Comparison of ENCODE assay signal across 2 cellular contexts in the genomic region with DNA sequence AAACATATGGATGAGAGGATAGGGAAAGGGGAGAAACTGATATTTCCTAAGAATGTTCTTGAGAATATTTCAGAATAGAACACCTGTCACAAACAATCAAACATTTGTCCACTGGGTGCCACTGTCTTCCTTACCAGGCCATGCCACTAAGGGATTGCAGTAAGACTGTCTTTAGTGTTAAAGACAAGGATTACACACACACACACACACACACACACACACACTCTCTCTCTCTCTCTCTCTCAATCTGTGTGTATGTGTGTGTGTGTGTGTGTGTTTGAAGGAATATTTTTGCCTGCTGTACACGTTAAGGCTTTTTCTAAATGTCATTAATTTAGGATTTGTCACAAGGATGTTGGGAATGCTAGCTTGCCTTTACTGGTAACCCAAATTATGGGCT.
TF ChIP-seq lines count a peak whose summit lies in the region.

No MANE protein-coding gene starts in this region.

TF ChIP-seq in Ishikawa, 13 proteins besides CTCF, POLR2A, EP300 and RAD21 (continued from another document):
- TF ChIP-seq, protein P1, sequence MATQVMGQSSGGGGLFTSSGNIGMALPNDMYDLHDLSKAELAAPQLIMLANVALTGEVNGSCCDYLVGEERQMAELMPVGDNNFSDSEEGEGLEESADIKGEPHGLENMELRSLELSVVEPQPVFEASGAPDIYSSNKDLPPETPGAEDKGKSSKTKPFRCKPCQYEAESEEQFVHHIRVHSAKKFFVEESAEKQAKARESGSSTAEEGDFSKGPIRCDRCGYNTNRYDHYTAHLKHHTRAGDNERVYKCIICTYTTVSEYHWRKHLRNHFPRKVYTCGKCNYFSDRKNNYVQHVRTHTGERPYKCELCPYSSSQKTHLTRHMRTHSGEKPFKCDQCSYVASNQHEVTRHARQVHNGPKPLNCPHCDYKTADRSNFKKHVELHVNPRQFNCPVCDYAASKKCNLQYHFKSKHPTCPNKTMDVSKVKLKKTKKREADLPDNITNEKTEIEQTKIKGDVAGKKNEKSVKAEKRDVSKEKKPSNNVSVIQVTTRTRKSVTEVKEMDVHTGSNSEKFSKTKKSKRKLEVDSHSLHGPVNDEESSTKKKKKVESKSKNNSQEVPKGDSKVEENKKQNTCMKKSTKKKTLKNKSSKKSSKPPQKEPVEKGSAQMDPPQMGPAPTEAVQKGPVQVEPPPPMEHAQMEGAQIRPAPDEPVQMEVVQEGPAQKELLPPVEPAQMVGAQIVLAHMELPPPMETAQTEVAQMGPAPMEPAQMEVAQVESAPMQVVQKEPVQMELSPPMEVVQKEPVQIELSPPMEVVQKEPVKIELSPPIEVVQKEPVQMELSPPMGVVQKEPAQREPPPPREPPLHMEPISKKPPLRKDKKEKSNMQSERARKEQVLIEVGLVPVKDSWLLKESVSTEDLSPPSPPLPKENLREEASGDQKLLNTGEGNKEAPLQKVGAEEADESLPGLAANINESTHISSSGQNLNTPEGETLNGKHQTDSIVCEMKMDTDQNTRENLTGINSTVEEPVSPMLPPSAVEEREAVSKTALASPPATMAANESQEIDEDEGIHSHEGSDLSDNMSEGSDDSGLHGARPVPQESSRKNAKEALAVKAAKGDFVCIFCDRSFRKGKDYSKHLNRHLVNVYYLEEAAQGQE (IDR thresholded peaks at IDR 0.05; ENCODE audit: low read depth), result no peak
- no peak for TF ChIP-seq YY1 (IDR thresholded peaks at IDR 0.05; ENCODE audit: low read depth)
- no peak for TF ChIP-seq FOXM1 (IDR thresholded peaks at IDR 0.05; ENCODE audit: borderline replicate concordance, low read depth)
- no peak for TF ChIP-seq ZBTB7A (IDR thresholded peaks at IDR 0.05; ENCODE audit: low read depth)
- no peak for TF ChIP-seq TAF1 (IDR thresholded peaks at IDR 0.05; ENCODE audit: low read depth)
TF ChIP-seq in Ishikawa: peak in this region for 0.

TF ChIP-seq in WTC11, 78 proteins besides CTCF, POLR2A, EP300 and RAD21 (continued from another document):
- TF ChIP-seq, protein P2, sequence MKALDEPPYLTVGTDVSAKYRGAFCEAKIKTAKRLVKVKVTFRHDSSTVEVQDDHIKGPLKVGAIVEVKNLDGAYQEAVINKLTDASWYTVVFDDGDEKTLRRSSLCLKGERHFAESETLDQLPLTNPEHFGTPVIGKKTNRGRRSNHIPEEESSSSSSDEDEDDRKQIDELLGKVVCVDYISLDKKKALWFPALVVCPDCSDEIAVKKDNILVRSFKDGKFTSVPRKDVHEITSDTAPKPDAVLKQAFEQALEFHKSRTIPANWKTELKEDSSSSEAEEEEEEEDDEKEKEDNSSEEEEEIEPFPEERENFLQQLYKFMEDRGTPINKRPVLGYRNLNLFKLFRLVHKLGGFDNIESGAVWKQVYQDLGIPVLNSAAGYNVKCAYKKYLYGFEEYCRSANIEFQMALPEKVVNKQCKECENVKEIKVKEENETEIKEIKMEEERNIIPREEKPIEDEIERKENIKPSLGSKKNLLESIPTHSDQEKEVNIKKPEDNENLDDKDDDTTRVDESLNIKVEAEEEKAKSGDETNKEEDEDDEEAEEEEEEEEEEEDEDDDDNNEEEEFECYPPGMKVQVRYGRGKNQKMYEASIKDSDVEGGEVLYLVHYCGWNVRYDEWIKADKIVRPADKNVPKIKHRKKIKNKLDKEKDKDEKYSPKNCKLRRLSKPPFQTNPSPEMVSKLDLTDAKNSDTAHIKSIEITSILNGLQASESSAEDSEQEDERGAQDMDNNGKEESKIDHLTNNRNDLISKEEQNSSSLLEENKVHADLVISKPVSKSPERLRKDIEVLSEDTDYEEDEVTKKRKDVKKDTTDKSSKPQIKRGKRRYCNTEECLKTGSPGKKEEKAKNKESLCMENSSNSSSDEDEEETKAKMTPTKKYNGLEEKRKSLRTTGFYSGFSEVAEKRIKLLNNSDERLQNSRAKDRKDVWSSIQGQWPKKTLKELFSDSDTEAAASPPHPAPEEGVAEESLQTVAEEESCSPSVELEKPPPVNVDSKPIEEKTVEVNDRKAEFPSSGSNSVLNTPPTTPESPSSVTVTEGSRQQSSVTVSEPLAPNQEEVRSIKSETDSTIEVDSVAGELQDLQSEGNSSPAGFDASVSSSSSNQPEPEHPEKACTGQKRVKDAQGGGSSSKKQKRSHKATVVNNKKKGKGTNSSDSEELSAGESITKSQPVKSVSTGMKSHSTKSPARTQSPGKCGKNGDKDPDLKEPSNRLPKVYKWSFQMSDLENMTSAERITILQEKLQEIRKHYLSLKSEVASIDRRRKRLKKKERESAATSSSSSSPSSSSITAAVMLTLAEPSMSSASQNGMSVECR (CRISPR knock-in tag; IDR thresholded peaks at IDR 0.05; ENCODE audit: borderline replicate concordance), result no peak
- TF ChIP-seq PRRX2 (CRISPR knock-in tag; IDR thresholded peaks at IDR 0.05) (no peak), ETV6 (CRISPR knock-in tag; IDR thresholded peaks at IDR 0.05) (no peak)
- TF ChIP-seq, protein P3, sequence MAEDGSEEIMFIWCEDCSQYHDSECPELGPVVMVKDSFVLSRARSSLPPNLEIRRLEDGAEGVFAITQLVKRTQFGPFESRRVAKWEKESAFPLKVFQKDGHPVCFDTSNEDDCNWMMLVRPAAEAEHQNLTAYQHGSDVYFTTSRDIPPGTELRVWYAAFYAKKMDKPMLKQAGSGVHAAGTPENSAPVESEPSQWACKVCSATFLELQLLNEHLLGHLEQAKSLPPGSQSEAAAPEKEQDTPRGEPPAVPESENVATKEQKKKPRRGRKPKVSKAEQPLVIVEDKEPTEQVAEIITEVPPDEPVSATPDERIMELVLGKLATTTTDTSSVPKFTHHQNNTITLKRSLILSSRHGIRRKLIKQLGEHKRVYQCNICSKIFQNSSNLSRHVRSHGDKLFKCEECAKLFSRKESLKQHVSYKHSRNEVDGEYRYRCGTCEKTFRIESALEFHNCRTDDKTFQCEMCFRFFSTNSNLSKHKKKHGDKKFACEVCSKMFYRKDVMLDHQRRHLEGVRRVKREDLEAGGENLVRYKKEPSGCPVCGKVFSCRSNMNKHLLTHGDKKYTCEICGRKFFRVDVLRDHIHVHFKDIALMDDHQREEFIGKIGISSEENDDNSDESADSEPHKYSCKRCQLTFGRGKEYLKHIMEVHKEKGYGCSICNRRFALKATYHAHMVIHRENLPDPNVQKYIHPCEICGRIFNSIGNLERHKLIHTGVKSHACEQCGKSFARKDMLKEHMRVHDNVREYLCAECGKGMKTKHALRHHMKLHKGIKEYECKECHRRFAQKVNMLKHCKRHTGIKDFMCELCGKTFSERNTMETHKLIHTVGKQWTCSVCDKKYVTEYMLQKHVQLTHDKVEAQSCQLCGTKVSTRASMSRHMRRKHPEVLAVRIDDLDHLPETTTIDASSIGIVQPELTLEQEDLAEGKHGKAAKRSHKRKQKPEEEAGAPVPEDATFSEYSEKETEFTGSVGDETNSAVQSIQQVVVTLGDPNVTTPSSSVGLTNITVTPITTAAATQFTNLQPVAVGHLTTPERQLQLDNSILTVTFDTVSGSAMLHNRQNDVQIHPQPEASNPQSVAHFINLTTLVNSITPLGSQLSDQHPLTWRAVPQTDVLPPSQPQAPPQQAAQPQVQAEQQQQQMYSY (CRISPR knock-in tag; IDR thresholded peaks at IDR 0.05), result no peak
- TF ChIP-seq, protein P4, sequence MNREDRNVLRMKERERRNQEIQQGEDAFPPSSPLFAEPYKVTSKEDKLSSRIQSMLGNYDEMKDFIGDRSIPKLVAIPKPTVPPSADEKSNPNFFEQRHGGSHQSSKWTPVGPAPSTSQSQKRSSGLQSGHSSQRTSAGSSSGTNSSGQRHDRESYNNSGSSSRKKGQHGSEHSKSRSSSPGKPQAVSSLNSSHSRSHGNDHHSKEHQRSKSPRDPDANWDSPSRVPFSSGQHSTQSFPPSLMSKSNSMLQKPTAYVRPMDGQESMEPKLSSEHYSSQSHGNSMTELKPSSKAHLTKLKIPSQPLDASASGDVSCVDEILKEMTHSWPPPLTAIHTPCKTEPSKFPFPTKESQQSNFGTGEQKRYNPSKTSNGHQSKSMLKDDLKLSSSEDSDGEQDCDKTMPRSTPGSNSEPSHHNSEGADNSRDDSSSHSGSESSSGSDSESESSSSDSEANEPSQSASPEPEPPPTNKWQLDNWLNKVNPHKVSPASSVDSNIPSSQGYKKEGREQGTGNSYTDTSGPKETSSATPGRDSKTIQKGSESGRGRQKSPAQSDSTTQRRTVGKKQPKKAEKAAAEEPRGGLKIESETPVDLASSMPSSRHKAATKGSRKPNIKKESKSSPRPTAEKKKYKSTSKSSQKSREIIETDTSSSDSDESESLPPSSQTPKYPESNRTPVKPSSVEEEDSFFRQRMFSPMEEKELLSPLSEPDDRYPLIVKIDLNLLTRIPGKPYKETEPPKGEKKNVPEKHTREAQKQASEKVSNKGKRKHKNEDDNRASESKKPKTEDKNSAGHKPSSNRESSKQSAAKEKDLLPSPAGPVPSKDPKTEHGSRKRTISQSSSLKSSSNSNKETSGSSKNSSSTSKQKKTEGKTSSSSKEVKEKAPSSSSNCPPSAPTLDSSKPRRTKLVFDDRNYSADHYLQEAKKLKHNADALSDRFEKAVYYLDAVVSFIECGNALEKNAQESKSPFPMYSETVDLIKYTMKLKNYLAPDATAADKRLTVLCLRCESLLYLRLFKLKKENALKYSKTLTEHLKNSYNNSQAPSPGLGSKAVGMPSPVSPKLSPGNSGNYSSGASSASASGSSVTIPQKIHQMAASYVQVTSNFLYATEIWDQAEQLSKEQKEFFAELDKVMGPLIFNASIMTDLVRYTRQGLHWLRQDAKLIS (CRISPR knock-in tag; IDR thresholded peaks at IDR 0.05; ENCODE audit: borderline replicate concordance), result no peak
